Comparison of ENCODE assay signal across 23 cellular contexts in genomic region chr4:15333692-15334633, GRCh38.
A peak's percentile ranks its signal among the peaks of the same experiment; 100 is the strongest.
DNase-seq lines count a peak whose midpoint lies in the region; ATAC-seq and TF ChIP-seq lines count a peak whose summit lies in the region.
"Had no signal": no experiment of that assay in that cellular context is flagged by ENCODE, and none has a peak within 500 bp of the region (broad histone marks: within the 10 kb centered on the region; RNA-seq: fewer than 3 reads in every experiment).

No MANE protein-coding gene starts in this region.

- H3F3A ChIP-seq in smooth muscle cell (ENCODE audit: low read depth): peaks cover 12% of the 10 kb centered on the region

- H3K27me3 ChIP-seq in smooth muscle cell (ENCODE audit: low read depth) (no peaks in the 10 kb centered on the region), tibial artery (no peaks in the 10 kb centered on the region)
- H3K27me3 ChIP-seq: Peyer's patch had no signal

- H3K36me3 Mint-ChIP-seq in naive thymus-derived CD8-positive, alpha-beta T cell: no peaks in the 10 kb centered on the region
- H3K36me3 Mint-ChIP-seq: CD4-positive, alpha-beta memory T cell had no signal

- H3K4me2 ChIP-seq in smooth muscle cell: peak overlapping the region; percentile 14

- H3K9me3 Mint-ChIP-seq in naive thymus-derived CD8-positive, alpha-beta T cell: no peaks in the 10 kb centered on the region
- H3K9me3 Mint-ChIP-seq: activated B cell treated with CpG ODN at 0.5 μM for 24 hours; activated CD8-positive, alpha-beta T cell treated with anti-CD3 and anti-CD28 coated beads for 36 hours; neural crest cell had no signal

- intact Hi-C loops in tibial artery (cut with DNase I; ENCODE audit: low total_unique reads): no loop called here

- peaks cover 0 to 4% (median 0%) of the 10 kb centered on the region in 5 donors for H3K27me3 Mint-ChIP-seq in naive thymus-derived CD8-positive, alpha-beta T cell
- H3K27me3 Mint-ChIP-seq: activated CD8-positive, alpha-beta T cell treated with anti-CD3 and anti-CD28 coated beads for 36 hours had no signal

- TF ChIP-seq CTCF in epithelial cell of proximal tubule (conservative IDR thresholded peaks at IDR 0.05; ENCODE audit: low read depth, low read length): no peak
- TF ChIP-seq CTCF in smooth muscle cell (IDR thresholded peaks at IDR 0.05; ENCODE audit: borderline replicate concordance, insufficient read depth, poor library complexity, severe bottlenecking): no peak
- no peak for TF ChIP-seq CTCF in tibial artery (IDR thresholded peaks at IDR 0.05)

- H3K4me3 ChIP-seq in epithelial cell of proximal tubule (ENCODE audit: low read depth, low read length): no peak overlapping the region
- no peak overlapping the region for H3K4me3 ChIP-seq in smooth muscle cell
- H3K4me3 ChIP-seq in tibial artery: no peak overlapping the region
- H3K4me3 ChIP-seq: HAP-1, Peyer's patch, prostate gland had no signal

- no peaks in the 10 kb centered on the region for H4K20me1 ChIP-seq in smooth muscle cell (ENCODE audit: low read depth)

- POLR2A ChIA-PET in naive thymus-derived CD8-positive, alpha-beta T cell (lab: Charles Lee): no interaction called here

- peak; percentile 31 for DNase-seq in H4 (ENCODE audit: low spot score)
- peak; percentile 77 for DNase-seq in NCI-H446 treated with DMSO at 0.1 percent for 48 hours (lab: John Stamatoyannopoulos, UW)
- DNase-seq in epithelial cell of proximal tubule (ENCODE audit: low read depth): peak; percentile 66
- DNase-seq in smooth muscle cell (lab: John Stamatoyannopoulos, UW; ENCODE audit: unreplicated experiment): no peak
- no peak for DNase-seq in naive thymus-derived CD8-positive, alpha-beta T cell
- DNase-seq in NCI-H345 treated with DMSO at 0.1 percent for 48 hours (lab: John Stamatoyannopoulos, UW; ENCODE audit: unreplicated experiment): no peak
- no peak for DNase-seq in tibial artery
- DNase-seq: activated B cell treated with CpG ODN at 0.5 μM for 24 hours; activated CD8-positive, alpha-beta T cell treated with anti-CD3 and anti-CD28 coated beads for 36 hours; activated naive CD4-positive, alpha-beta T cell treated with Interleukin-2 at 50 U/mL for 16 hours; anterior cingulate cortex; CD4-positive, alpha-beta memory T cell; cerebellar nuclear complex; DMS53; erythroblast; NCI-H2171 treated with DMSO at 0.1 percent for 48 hours; NCI-H82; Peyer's patch; stimulated activated naive CD8-positive, alpha-beta T cell treated with anti-CD3 and anti-CD28 coated beads, Interleukin-15, Interleukin-2, amounts not matched to agents 100 U/mL and 50 U/mL, for 24 hours; T-helper 2 cell had no signal

- no peak overlapping the region for H3K27ac Mint-ChIP-seq in naive thymus-derived CD8-positive, alpha-beta T cell
- H3K27ac Mint-ChIP-seq: activated B cell treated with CpG ODN at 0.5 μM for 24 hours; activated CD8-positive, alpha-beta T cell treated with anti-CD3 and anti-CD28 coated beads for 36 hours; CD4-positive, alpha-beta memory T cell had no signal

- H3K9me3 ChIP-seq in smooth muscle cell (replicated peaks; ENCODE audit: low read depth): no peaks in the 10 kb centered on the region
- no peaks in the 10 kb centered on the region for H3K9me3 ChIP-seq in tibial artery
- H3K9me3 ChIP-seq: HAP-1, Peyer's patch, prostate gland had no signal

- ATAC-seq in naive thymus-derived CD8-positive, alpha-beta T cell: no peak
- ATAC-seq: activated CD8-positive, alpha-beta T cell treated with anti-CD3 and anti-CD28 coated beads for 36 hours; stimulated activated naive CD8-positive, alpha-beta T cell treated with anti-CD3 and anti-CD28 coated beads, Interleukin-15, Interleukin-2, amounts not matched to agents 100 U/mL and 50 U/mL, for 24 hours had no signal

- peaks cover 0 to 2% (median 0%) of the 10 kb centered on the region in 4 donors for H3K4me1 Mint-ChIP-seq in naive thymus-derived CD8-positive, alpha-beta T cell
- H3K4me1 Mint-ChIP-seq: CD4-positive, alpha-beta memory T cell; neural crest cell had no signal

- no peak overlapping the region for H3K9ac ChIP-seq in smooth muscle cell (ENCODE audit: low read depth)

- H3K4me1 ChIP-seq in smooth muscle cell (ENCODE audit: low read depth): no peaks in the 10 kb centered on the region
- H3K4me1 ChIP-seq in tibial artery: peaks cover 0 to 46% (median 0%) of the 10 kb centered on the region in 4 donors
- H3K4me1 ChIP-seq: HAP-1, Peyer's patch, prostate gland had no signal

- H2AFZ ChIP-seq in smooth muscle cell (ENCODE audit: low read depth): no peak overlapping the region

- H3K27ac ChIP-seq in smooth muscle cell (ENCODE audit: low read depth) (no peak overlapping the region), tibial artery (no peak overlapping the region)
- H3K27ac ChIP-seq: Peyer's patch, prostate gland had no signal

- no peak overlapping the region for H3K4me3 Mint-ChIP-seq in naive thymus-derived CD8-positive, alpha-beta T cell
- H3K4me3 Mint-ChIP-seq: activated B cell treated with CpG ODN at 0.5 μM for 24 hours; activated CD8-positive, alpha-beta T cell treated with anti-CD3 and anti-CD28 coated beads for 36 hours; CD4-positive, alpha-beta memory T cell; neural crest cell had no signal

- WGBS in smooth muscle cell (ENCODE audit: low lambda C conversion rate): 58% methylated on average over 3 of the region's 3 CpGs

- H3K36me3 ChIP-seq in smooth muscle cell (ENCODE audit: low read depth): no peaks in the 10 kb centered on the region
- H3K36me3 ChIP-seq in tibial artery: no peaks in the 10 kb centered on the region
- H3K36me3 ChIP-seq: HAP-1, Peyer's patch, prostate gland had no signal

- no peaks in the 10 kb centered on the region for H3K79me2 ChIP-seq in smooth muscle cell (ENCODE audit: low read depth)

Comparison
In these comparisons a context has a peak if more than half of its experiments do, and no peak if none do; other contexts are left out.
1. DNase-seq: peak in H4 (single experiment), NCI-H446 treated with DMSO at 0.1 percent for 48 hours (single experiment) and epithelial cell of proximal tubule (single experiment); none in smooth muscle cell (single experiment), naive thymus-derived CD8-positive, alpha-beta T cell (0 of 10), NCI-H345 treated with DMSO at 0.1 percent for 48 hours (single experiment) and tibial artery (0 of 2).